In the genomic region with DNA sequence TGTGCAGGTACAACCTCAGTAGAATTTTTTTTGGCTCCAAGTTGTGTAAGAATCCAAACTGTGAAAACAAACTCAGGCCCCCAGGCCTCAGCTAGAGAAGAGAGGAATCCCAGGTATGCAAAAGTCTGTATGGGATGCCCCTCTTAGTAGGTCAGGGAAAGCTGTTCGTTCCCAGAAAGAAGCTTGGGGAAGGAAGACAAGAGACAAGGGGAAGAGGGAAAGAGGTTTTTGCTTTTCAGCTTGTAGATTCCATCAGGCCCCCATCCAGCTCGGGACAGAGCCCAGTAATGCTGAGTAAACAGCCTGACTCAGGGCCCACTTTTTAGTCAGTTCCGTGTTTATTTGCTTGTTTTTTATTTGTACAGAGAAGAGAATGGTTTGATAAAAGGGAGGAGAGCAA, we compare ENCODE assay signal across 1 cellular context.
TF ChIP-seq lines count a peak whose summit lies in the region.

No MANE protein-coding gene starts in this region.

TF ChIP-seq in WTC11, 78 proteins besides CTCF, POLR2A, EP300 and RAD21 (continued from another document):
- TF ChIP-seq, protein P1, sequence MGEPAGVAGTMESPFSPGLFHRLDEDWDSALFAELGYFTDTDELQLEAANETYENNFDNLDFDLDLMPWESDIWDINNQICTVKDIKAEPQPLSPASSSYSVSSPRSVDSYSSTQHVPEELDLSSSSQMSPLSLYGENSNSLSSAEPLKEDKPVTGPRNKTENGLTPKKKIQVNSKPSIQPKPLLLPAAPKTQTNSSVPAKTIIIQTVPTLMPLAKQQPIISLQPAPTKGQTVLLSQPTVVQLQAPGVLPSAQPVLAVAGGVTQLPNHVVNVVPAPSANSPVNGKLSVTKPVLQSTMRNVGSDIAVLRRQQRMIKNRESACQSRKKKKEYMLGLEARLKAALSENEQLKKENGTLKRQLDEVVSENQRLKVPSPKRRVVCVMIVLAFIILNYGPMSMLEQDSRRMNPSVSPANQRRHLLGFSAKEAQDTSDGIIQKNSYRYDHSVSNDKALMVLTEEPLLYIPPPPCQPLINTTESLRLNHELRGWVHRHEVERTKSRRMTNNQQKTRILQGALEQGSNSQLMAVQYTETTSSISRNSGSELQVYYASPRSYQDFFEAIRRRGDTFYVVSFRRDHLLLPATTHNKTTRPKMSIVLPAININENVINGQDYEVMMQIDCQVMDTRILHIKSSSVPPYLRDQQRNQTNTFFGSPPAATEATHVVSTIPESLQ (CRISPR knock-in tag; IDR thresholded peaks at IDR 0.05) = no peak
- TF ChIP-seq, protein P2, sequence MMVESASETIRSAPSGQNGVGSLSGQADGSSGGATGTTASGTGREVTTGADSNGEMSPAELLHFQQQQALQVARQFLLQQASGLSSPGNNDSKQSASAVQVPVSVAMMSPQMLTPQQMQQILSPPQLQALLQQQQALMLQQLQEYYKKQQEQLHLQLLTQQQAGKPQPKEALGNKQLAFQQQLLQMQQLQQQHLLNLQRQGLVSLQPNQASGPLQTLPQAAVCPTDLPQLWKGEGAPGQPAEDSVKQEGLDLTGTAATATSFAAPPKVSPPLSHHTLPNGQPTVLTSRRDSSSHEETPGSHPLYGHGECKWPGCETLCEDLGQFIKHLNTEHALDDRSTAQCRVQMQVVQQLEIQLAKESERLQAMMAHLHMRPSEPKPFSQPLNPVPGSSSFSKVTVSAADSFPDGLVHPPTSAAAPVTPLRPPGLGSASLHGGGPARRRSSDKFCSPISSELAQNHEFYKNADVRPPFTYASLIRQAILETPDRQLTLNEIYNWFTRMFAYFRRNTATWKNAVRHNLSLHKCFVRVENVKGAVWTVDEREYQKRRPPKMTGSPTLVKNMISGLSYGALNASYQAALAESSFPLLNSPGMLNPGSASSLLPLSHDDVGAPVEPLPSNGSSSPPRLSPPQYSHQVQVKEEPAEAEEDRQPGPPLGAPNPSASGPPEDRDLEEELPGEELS (CRISPR knock-in tag; IDR thresholded peaks at IDR 0.05) = no peak
- TF ChIP-seq FOXJ3 (CRISPR knock-in tag; IDR thresholded peaks at IDR 0.05; ENCODE audit: borderline replicate concordance) (no peak), NFE2L1 (CRISPR knock-in tag; IDR thresholded peaks at IDR 0.05) (no peak), ZNF396 (CRISPR knock-in tag; IDR thresholded peaks at IDR 0.05; ENCODE audit: borderline replicate concordance) (no peak), MXD4 (CRISPR knock-in tag; IDR thresholded peaks at IDR 0.05; ENCODE audit: borderline replicate concordance) (no peak)
- TF ChIP-seq, protein P3, sequence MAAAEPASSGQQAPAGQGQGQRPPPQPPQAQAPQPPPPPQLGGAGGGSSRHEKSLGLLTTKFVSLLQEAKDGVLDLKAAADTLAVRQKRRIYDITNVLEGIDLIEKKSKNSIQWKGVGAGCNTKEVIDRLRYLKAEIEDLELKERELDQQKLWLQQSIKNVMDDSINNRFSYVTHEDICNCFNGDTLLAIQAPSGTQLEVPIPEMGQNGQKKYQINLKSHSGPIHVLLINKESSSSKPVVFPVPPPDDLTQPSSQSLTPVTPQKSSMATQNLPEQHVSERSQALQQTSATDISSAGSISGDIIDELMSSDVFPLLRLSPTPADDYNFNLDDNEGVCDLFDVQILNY (CRISPR knock-in tag; IDR thresholded peaks at IDR 0.05) = no peak
- TF ChIP-seq, protein P4, sequence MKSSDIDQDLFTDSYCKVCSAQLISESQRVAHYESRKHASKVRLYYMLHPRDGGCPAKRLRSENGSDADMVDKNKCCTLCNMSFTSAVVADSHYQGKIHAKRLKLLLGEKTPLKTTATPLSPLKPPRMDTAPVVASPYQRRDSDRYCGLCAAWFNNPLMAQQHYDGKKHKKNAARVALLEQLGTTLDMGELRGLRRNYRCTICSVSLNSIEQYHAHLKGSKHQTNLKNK (CRISPR knock-in tag; IDR thresholded peaks at IDR 0.05) = no peak
